Comparison of ENCODE assay signal across 15 cellular contexts in the genomic region with DNA sequence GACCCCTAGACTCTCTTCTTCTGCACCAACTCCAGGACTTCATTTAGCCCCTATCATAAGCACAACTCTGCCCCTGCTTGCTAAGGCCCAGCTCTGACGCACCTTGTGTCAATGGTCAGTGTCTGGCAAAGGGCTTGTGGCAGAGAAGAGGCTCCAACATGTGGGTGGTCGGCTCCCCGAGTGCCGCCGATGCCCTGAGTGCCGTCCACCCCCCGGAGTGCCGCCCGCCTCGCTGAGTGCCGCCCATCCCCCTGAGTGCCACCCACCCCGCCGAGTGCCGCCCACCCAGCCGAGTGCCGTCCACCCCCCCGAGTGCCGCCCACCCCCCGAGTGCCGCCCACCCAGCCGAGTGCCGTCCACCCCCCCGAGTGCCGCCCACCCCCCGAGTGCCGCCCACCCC. TPM values are rescaled to one million over a fixed set of nuclear protein-coding genes. Genes with fewer than 3 reads are reported as not detected.
DNase-seq lines count a peak whose midpoint lies in the region; TF ChIP-seq lines count a peak whose summit lies in the region.
"Had no signal": no experiment of that assay in that cellular context is flagged by ENCODE, and none has a peak within 500 bp of the region (broad histone marks: within the 10 kb centered on the region; RNA-seq: fewer than 3 reads in every experiment).

No MANE protein-coding gene starts in this region.

- no peak overlapping the region for H4K8ac ChIP-seq in trophoblast cell (ENCODE audit: low read depth, low read length)

- DNase-seq in DMS53 (lab: John Stamatoyannopoulos, UW) (peak; percentile 53), DMS53 treated with DMSO at 0.1 percent for 48 hours (lab: John Stamatoyannopoulos, UW; ENCODE audit: unreplicated experiment) (no peak), hepatocyte (ENCODE audit: low spot score) (no peak), trophoblast cell (no peak), transverse colon (no peak), NCI-H2107 (lab: John Stamatoyannopoulos, UW) (no peak), Peyer's patch (no peak), DMS79 treated with DMSO at 0.1 percent for 48 hours (lab: John Stamatoyannopoulos, UW) (no peak)
- DNase-seq: 8988T; CD8-positive, alpha-beta memory T cell; GF-D8; HCEC 1CT; NCI-H187; NCI-H446 had no signal

- H3K23ac ChIP-seq in trophoblast cell (ENCODE audit: low read length) = no peak overlapping the region

- H3K4me2 ChIP-seq in hepatocyte (no peak overlapping the region), trophoblast cell (ENCODE audit: low read length) (no peak overlapping the region)
- H3K4me2 ChIP-seq: BLaER1 had no signal

- peak overlapping the region; percentile 87 for H2AK5ac ChIP-seq in trophoblast cell (ENCODE audit: low read length)

- H3K36me3 ChIP-seq in hepatocyte (replicated peaks; ENCODE audit: insufficient read depth, low read depth) = no peaks in the 10 kb centered on the region
- H3K36me3 ChIP-seq in trophoblast cell (ENCODE audit: control insufficient read depth in 1 of 2, insufficient read depth in 2 of 2, low read length in 2 of 2) = no peaks in the 10 kb centered on the region
- no peaks in the 10 kb centered on the region for H3K36me3 ChIP-seq in transverse colon
- no peaks in the 10 kb centered on the region for H3K36me3 ChIP-seq in Peyer's patch
- H3K36me3 ChIP-seq: BLaER1 had no signal

- H3K9ac ChIP-seq in trophoblast cell (ENCODE audit: low read length) = no peak overlapping the region
- H3K9ac ChIP-seq: BLaER1 had no signal

- H4K20me1 ChIP-seq in hepatocyte (ENCODE audit: insufficient read depth, poor library complexity, severe bottlenecking) = no peaks in the 10 kb centered on the region
- H4K20me1 ChIP-seq: BLaER1 had no signal

- H2BK120ac ChIP-seq in trophoblast cell (ENCODE audit: insufficient read depth, low read length, poor library complexity) = peak overlapping the region; percentile 70

- TF ChIP-seq POLR2A in transverse colon (IDR thresholded peaks at IDR 0.05) (no peak), Peyer's patch (IDR thresholded peaks at IDR 0.05) (no peak)

- H3K27ac ChIP-seq in hepatocyte (peak overlapping the region; percentile 42), trophoblast cell (ENCODE audit: low read depth, low read length) (no peak overlapping the region), transverse colon (peak overlapping the region in 3 of 4 donors; percentile 51 to 70 (median 68)), Peyer's patch (no peak overlapping the region)
- H3K27ac ChIP-seq: BLaER1 had no signal

- no peak for TF ChIP-seq CTCF in hepatocyte (IDR thresholded peaks at IDR 0.05; ENCODE audit: poor library complexity)
- TF ChIP-seq CTCF in transverse colon (IDR thresholded peaks at IDR 0.05) = no peak
- TF ChIP-seq CTCF in Peyer's patch (IDR thresholded peaks at IDR 0.05) = no peak

- H3K79me1 ChIP-seq in trophoblast cell (ENCODE audit: low read length) = peaks cover 36% of the 10 kb centered on the region

- H3K9me3 ChIP-seq in hepatocyte (ENCODE audit: low read depth) (no peaks in the 10 kb centered on the region), trophoblast cell (ENCODE audit: insufficient read depth, low read depth, low read length) (no peaks in the 10 kb centered on the region), transverse colon (no peaks in the 10 kb centered on the region), Peyer's patch (no peaks in the 10 kb centered on the region)
- H3K9me3 ChIP-seq: BLaER1 had no signal

- H3K9me2 ChIP-seq in hepatocyte (replicated peaks; ENCODE audit: insufficient read depth) = no peaks in the 10 kb centered on the region

- peak overlapping the region; percentile 47 for H3K18ac ChIP-seq in trophoblast cell (ENCODE audit: low read length)

- H3K4me1 ChIP-seq in hepatocyte (ENCODE audit: insufficient read depth) = peaks cover 35% of the 10 kb centered on the region
- H3K4me1 ChIP-seq in trophoblast cell (ENCODE audit: control insufficient read depth in 1 of 2, insufficient read depth in 2 of 2, low read length in 2 of 2) = peaks cover 22 to 30% of the 10 kb centered on the region in 2 experiments
- H3K4me1 ChIP-seq in transverse colon = peaks cover 9 to 27% (median 20%) of the 10 kb centered on the region in 4 donors
- H3K4me1 ChIP-seq in Peyer's patch = peaks cover 0 to 15% (median under 1%) of the 10 kb centered on the region in 4 donors

- H3K27me3 ChIP-seq in hepatocyte (no peaks in the 10 kb centered on the region), trophoblast cell (ENCODE audit: insufficient read depth, low read length) (no peaks in the 10 kb centered on the region), transverse colon (no peaks in the 10 kb centered on the region), Peyer's patch (no peaks in the 10 kb centered on the region)
- H3K27me3 ChIP-seq: BLaER1 had no signal

- H2BK12ac ChIP-seq in trophoblast cell (ENCODE audit: low read length) = peak overlapping the region; percentile 88

- H2AFZ ChIP-seq in hepatocyte = no peak overlapping the region
- H2AFZ ChIP-seq in trophoblast cell (ENCODE audit: insufficient read depth, low read length, poor library complexity) = no peak overlapping the region

- H2BK5ac ChIP-seq in trophoblast cell (ENCODE audit: low read depth, low read length, poor library complexity) = no peak overlapping the region

- H4K91ac ChIP-seq in trophoblast cell (ENCODE audit: low read depth, low read length) = peak overlapping the region; percentile 66

- peak overlapping the region; percentile 12 for H3K14ac ChIP-seq in trophoblast cell (ENCODE audit: low read length)

- intact Hi-C loops in transverse colon (cut with DNase I; ENCODE audit: low total_unique reads) = no loop called here

- H3K79me2 ChIP-seq in hepatocyte = no peaks in the 10 kb centered on the region
- H3K79me2 ChIP-seq in trophoblast cell (ENCODE audit: control insufficient read depth, insufficient read depth, low read length, poor library complexity) = peaks cover 2% of the 10 kb centered on the region

- 98% methylated on average over 5 of the region's 26 CpGs for WGBS in hepatocyte (ENCODE audit: low lambda C conversion rate, missing lambda C conversion rate)
- no CpG with 5 or more reads among the region's 26 CpGs for WGBS in trophoblast cell (ENCODE audit: extremely low coverage, insufficient coverage, insufficient read length)
- 96% methylated on average over 15 of the region's 26 CpGs; no CpG with 5 or more reads in 1 of the 2 donors for WGBS in transverse colon (ENCODE audit: low coverage in 1 of 2), 2 donors

- H3K4ac ChIP-seq in trophoblast cell (ENCODE audit: low read depth, low read length) = no peak overlapping the region

- no peak for TF ChIP-seq EP300 in transverse colon (IDR thresholded peaks at IDR 0.05; ENCODE audit: low read depth)

- H4K12ac ChIP-seq in trophoblast cell (ENCODE audit: low read depth, low read length) = no peak overlapping the region

- in situ Hi-C loops in transverse colon (cut with MboI; ENCODE audit: low pct_ligation_motif_present in 1 of 4, low pct_unique_long_range_greater_than_20kb in 1 of 4, low sequenced_read_pairs in 3 of 4) = loop anchor here in 1 of 4 donors (25.0 kb wide), 1 partner anchor 779 kb away; the partner anchor contains the start of gene AKR1E2

- H3K4me3 ChIP-seq in hepatocyte (no peak overlapping the region), trophoblast cell (ENCODE audit: low read depth, low read length) (no peak overlapping the region), transverse colon (no peak overlapping the region), Peyer's patch (no peak overlapping the region)
- H3K4me3 ChIP-seq: BLaER1 had no signal

RNA-seq across cellular contexts. Expression of gene ASB13, which starts 50.3 kb away (rescaled TPM):
- 9.2 and 18.1 TPM in 2 replicates for total RNA-seq in hepatocyte
- polyA plus RNA-seq in hepatocyte = 8.8 and 16.9 TPM in 2 replicates
- 3.3 and 3.7 TPM in 2 replicates for polyA plus RNA-seq in trophoblast cell (2013)
- 10 to 100 TPM; 14.5 to 73.3 (median 61.0) TPM for total RNA-seq in transverse colon
- total RNA-seq in Peyer's patch = 10 to 100 TPM; 28.1 to 80.9 (median 61.2) TPM

Comparison
In these comparisons a context has a peak if more than half of its experiments do, and no peak if none do; other contexts are left out.
1. H3K27ac ChIP-seq: peak in hepatocyte (single experiment) and transverse colon (3 of 4); none in trophoblast cell (single experiment) and Peyer's patch (0 of 4).